9 cellular contexts compared by ENCODE assay signal in genomic region chr12:115354476-115354890, GRCh38.
DNase-seq lines count a peak whose midpoint lies in the region; ATAC-seq and TF ChIP-seq lines count a peak whose summit lies in the region.
"Had no signal": no experiment of that assay in that cellular context is flagged by ENCODE, and none has a peak within 500 bp of the region (broad histone marks: within the 10 kb centered on the region; RNA-seq: fewer than 3 reads in every experiment).

No MANE protein-coding gene starts in this region.

- H3K9me3 ChIP-seq in heart left ventricle (no peaks in the 10 kb centered on the region), adipocyte (ENCODE audit: control insufficient read depth, low read length) (no peaks in the 10 kb centered on the region), lung (ENCODE audit: control insufficient read depth in 2 of 2, insufficient read depth in 1 of 2, low read length in 1 of 2) (no peaks in the 10 kb centered on the region), vagina (no peaks in the 10 kb centered on the region)

- H3K27ac ChIP-seq in heart left ventricle (peak overlapping the region in 9 of 12 donors; percentile 27 to 80 (median 50)), lung (ENCODE audit: low read depth in 1 of 2, low read length in 1 of 2) (peak overlapping the region; percentile 55 to 87), vagina (peak overlapping the region; percentile 89)

- TF ChIP-seq CTCF in heart left ventricle (IDR thresholded peaks at IDR 0.05), result no peak
- no peak for TF ChIP-seq CTCF in lung (IDR thresholded peaks at IDR 0.05; ENCODE audit: control extremely low read depth, extremely low read depth)
- TF ChIP-seq CTCF in vagina (IDR thresholded peaks at IDR 0.05), result no peak

- H3K9ac ChIP-seq in adipocyte (ENCODE audit: low read length), result peak overlapping the region; percentile 91

- H3K4me3 ChIP-seq in heart left ventricle (peak overlapping the region in 9 of 12 donors; percentile 10 to 50 (median 36)), adipocyte (ENCODE audit: low read length) (peak overlapping the region; percentile 84), lung (no peak overlapping the region), vagina (peak overlapping the region; percentile 37 to 42)

- DNase-seq in heart left ventricle, result no peak
- DNase-seq in cardiac septum (ENCODE audit: low spot score), result no peak
- peak; percentile 34 for DNase-seq in adipocyte (ENCODE audit: low read depth)
- DNase-seq in lung (ENCODE audit: low spot score), result no peak
- no peak for DNase-seq in vagina (ENCODE audit: extremely low spot score in 2 of 2)
- DNase-seq in NCI-H2107 treated with DMSO at 0.1 percent for 48 hours (lab: John Stamatoyannopoulos, UW; ENCODE audit: unreplicated experiment), result no peak
- no peak for DNase-seq in H4 (ENCODE audit: low spot score)
- DNase-seq in AML-193 (lab: John Stamatoyannopoulos, UW), result no peak
- DNase-seq: CD4-positive, alpha-beta T cell had no signal

- H3K36me3 ChIP-seq in heart left ventricle (no peaks in the 10 kb centered on the region), adipocyte (ENCODE audit: control insufficient read depth, insufficient read depth, low read length, severe bottlenecking) (no peaks in the 10 kb centered on the region), lung (ENCODE audit: control insufficient read depth in 2 of 2, insufficient read depth in 2 of 2, low read length in 2 of 2) (no peaks in the 10 kb centered on the region), vagina (no peaks in the 10 kb centered on the region)

- H3K4me1 ChIP-seq in heart left ventricle (peaks cover 0 to 13% (median 0%) of the 10 kb centered on the region in 12 donors), adipocyte (ENCODE audit: control insufficient read depth, insufficient read depth, low read length) (peaks cover 32% of the 10 kb centered on the region), lung (ENCODE audit: control insufficient read depth in 2 of 2, insufficient read depth in 2 of 2, low read length in 2 of 2) (no peaks in the 10 kb centered on the region), vagina (peaks cover 33% of the 10 kb centered on the region)

- ATAC-seq in heart left ventricle (peak in 1 of 4 donors; percentile 25), lung (ENCODE audit: insufficient read depth, low FRiP score) (no peak)

- TF ChIP-seq POLR2A in heart left ventricle (IDR thresholded peaks at IDR 0.05), result no peak
- no peak for TF ChIP-seq POLR2A in vagina (IDR thresholded peaks at IDR 0.05)

- WGBS in heart left ventricle, 4 donors, result 73 to 86% (median 79%) methylated on average over 1 of the region's 1 CpG
- 57 to 77% methylated on average over 1 of the region's 1 CpG for WGBS in lung, 2 donors

- H3K27me3 ChIP-seq in heart left ventricle, result no peaks in the 10 kb centered on the region
- H3K27me3 ChIP-seq in adipocyte (replicated peaks; ENCODE audit: control insufficient read depth, insufficient read depth, low read length), result no peaks in the 10 kb centered on the region
- no peaks in the 10 kb centered on the region for H3K27me3 ChIP-seq in lung (ENCODE audit: control insufficient read depth, insufficient read depth)
- no peaks in the 10 kb centered on the region for H3K27me3 ChIP-seq in vagina

- intact Hi-C loops in heart left ventricle (cut with DNase I), result no loop called here
- intact Hi-C loops in cardiac septum (cut with DNase I), result no loop called here
- intact Hi-C loops in vagina (cut with DNase I), result no loop called here
